Comparison of ENCODE assay signal across 12 cellular contexts in the genomic region with DNA sequence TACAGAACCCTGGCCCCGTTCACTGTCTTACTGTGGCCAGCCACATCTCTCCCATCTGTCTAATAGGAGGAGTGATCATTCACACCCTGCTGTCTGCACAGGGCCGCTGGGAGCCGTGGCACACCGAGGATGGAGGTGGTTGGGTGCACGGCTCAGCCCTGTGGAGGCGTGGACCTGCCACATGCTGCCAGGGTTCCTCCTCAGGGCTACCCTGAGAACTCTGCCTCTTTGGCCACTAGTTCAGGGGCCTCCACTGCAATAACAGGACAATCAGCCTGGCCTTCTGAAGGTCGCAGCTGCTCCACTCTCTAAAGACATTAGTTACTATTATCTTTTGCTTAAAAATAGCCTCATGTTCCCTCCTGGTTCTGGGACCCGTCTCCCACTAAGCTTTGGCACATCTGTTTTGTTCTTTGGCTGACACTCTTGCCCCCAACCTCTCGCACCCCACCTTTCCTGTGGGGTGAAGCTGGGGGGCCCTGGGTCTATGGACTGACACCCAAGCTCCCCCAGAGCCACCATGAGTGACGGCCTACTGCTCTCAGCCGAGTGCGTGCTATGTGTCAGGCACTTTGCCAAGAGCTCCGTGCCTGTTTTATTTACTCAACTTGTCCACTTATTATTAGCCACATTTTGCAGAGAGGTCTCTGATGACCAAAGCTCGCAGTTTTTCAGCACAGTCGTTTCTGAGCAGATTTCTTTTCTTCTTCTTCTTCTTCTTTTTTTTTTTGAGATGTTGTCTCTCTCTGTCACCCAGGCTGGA.
A peak's percentile ranks its signal among the peaks of the same experiment; 100 is the strongest.
DNase-seq lines count a peak whose midpoint lies in the region; ATAC-seq and TF ChIP-seq lines count a peak whose summit lies in the region.
"Had no signal": no experiment of that assay in that cellular context is flagged by ENCODE, and none has a peak within 500 bp of the region (broad histone marks: within the 10 kb centered on the region; RNA-seq: fewer than 3 reads in every experiment).

No MANE protein-coding gene starts in this region.

- H3K27me3 ChIP-seq in tibial nerve, result no peaks in the 10 kb centered on the region
- H3K27me3 ChIP-seq: upper lobe of right lung had no signal

- H3K27ac ChIP-seq in tibial nerve, result peak overlapping the region in 3 of 4 donors; percentile 4 to 77 (median 70)
- H3K27ac ChIP-seq: PC-9, upper lobe of right lung had no signal

- peak in 1 of 2 donors; percentile 23 for TF ChIP-seq EP300 in tibial nerve (IDR thresholded peaks at IDR 0.05)

- H3K9me3 Mint-ChIP-seq in chondrocyte (ENCODE audit: low read depth), result no peaks in the 10 kb centered on the region

- H3K4me3 ChIP-seq in tibial nerve, result no peak overlapping the region
- H3K4me3 ChIP-seq: PC-9, upper lobe of right lung had no signal

- H3K27me3 Mint-ChIP-seq in chondrocyte (ENCODE audit: low read depth), result no peaks in the 10 kb centered on the region

- H3K9me3 ChIP-seq in tibial nerve, result no peaks in the 10 kb centered on the region
- H3K9me3 ChIP-seq: upper lobe of right lung had no signal

- WGBS in tibial nerve, 2 donors, result 45 to 47% methylated on average over 14 to 15 of the region's 15 CpGs

- DNase-seq in NCI-H2029 (lab: John Stamatoyannopoulos, UW) (peak; percentile 53), chondrocyte (ENCODE audit: low spot score) (peak; percentile 87), left lobe of liver (ENCODE audit: low spot score) (peak; percentile 74), tibial nerve (ENCODE audit: low spot score in 2 of 2) (peak; percentile 42 to 67), RPMI8226 (no peak), 8988T (no peak)
- DNase-seq: amniotic stem cell, DMS 273 treated with DMSO at 0.1 percent for 48 hours, NCI-H1048, PC-9, upper lobe of right lung had no signal

- H3K4me3 Mint-ChIP-seq in chondrocyte (ENCODE audit: unreplicated experiment), result no peak overlapping the region

- H3K4me1 Mint-ChIP-seq in chondrocyte (ENCODE audit: low read depth), result peaks cover 23% of the 10 kb centered on the region

- no peak for TF ChIP-seq POLR2A in tibial nerve (IDR thresholded peaks at IDR 0.05)

- ATAC-seq in left lobe of liver (peak; percentile 54), GM21447 (IDR thresholded peaks at IDR 0.05; ENCODE audit: unreplicated experiment) (no peak)

- H3K36me3 Mint-ChIP-seq in chondrocyte (ENCODE audit: low read depth), result peaks cover 3% of the 10 kb centered on the region

- H3K4me1 ChIP-seq in tibial nerve, result peaks cover 0 to 29% (median 8%) of the 10 kb centered on the region in 4 donors

- TF ChIP-seq CTCF in chondrocyte (IDR thresholded peaks at IDR 0.05), result no peak
- no peak for TF ChIP-seq CTCF in tibial nerve (IDR thresholded peaks at IDR 0.05)

- peak overlapping the region; percentile 99 for H3K27ac Mint-ChIP-seq in chondrocyte (ENCODE audit: unreplicated experiment)

- peaks cover 0 to 47% (median 0%) of the 10 kb centered on the region in 3 donors for H3K36me3 ChIP-seq in tibial nerve

Comparison
In these comparisons a context has a peak if more than half of its experiments do, and no peak if none do; other contexts are left out.
1. DNase-seq: peak in NCI-H2029 (single experiment), chondrocyte (single experiment), left lobe of liver (single experiment) and tibial nerve (2 of 2); none in RPMI8226 (single experiment) and 8988T (single experiment).